Comparison of ENCODE assay signal across 9 cellular contexts in the genomic region with DNA sequence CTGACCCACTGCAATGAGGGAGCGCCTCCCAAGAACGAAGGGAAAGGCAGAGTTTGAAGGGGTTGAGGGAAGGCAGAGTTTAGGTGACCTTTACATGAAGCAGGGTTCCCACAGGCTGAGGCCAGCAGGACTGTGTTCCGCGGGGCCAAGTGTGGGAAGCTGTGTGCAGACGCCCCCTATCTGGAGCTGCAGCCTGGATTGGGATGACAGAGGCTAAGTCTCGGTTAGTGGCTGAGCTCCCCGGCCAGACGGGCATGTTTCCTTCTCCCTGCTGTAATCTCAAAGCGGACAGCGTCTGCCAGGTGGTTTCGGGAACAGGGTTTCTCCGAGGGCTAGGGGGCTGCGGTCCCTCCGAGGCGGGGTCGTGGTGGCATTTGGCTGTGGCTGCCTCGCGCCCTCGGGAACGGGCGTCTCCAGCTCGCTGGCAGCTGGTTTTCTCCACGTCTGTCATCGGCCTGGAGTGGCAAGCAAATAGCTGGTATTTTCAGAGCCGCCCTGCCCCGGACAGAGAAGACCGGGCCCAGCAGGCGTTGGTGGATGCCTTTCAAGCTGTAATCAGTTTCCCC.
DNase-seq lines count a peak whose midpoint lies in the region; ATAC-seq, FAIRE-seq and TF ChIP-seq lines count a peak whose summit lies in the region.
"Had no signal": no experiment of that assay in that cellular context is flagged by ENCODE, and none has a peak within 500 bp of the region (broad histone marks: within the 10 kb centered on the region; RNA-seq: fewer than 3 reads in every experiment).

No MANE protein-coding gene starts in this region.

- TF ChIP-seq CTCF in D721Med (IDR thresholded peaks at IDR 0.05; ENCODE audit: insufficient read depth, missing control alignments) (peak; percentile 66), coronary artery (IDR thresholded peaks at IDR 0.05) (no peak)

- FAIRE-seq in D721Med (lab: Jason Lieb, UNC): no peak

- H3K4me3 ChIP-seq in coronary artery: peak overlapping the region; percentile 92

- H3K27ac ChIP-seq in coronary artery (peak overlapping the region; percentile 98 to 99), layer of hippocampus (ENCODE audit: low read depth, low read length) (peak overlapping the region; percentile 43)

- no peak for DNase-seq in D721Med (ENCODE audit: insufficient read length, low spot score)
- DNase-seq in HuH-7.5 (ENCODE audit: low spot score): peak; percentile 88
- DNase-seq in SKM-1 (lab: John Stamatoyannopoulos, UW; ENCODE audit: unreplicated experiment): peak; percentile 42
- DNase-seq in coronary artery (ENCODE audit: low spot score): no peak
- no peak for DNase-seq in stimulated activated effector memory CD8-positive, alpha-beta T cell treated with anti-CD3 and anti-CD28 coated beads, Interleukin-12 subunit alpha, Interleukin-12 subunit beta, amount 100 ng/mL, for 72 hours (ENCODE audit: low spot score in 2 of 2)
- DNase-seq in GDM1 (lab: John Stamatoyannopoulos, UW): no peak

- peaks cover 30% of the 10 kb centered on the region for H3K4me1 Mint-ChIP-seq in stimulated activated effector memory CD8-positive, alpha-beta T cell treated with anti-CD3 and anti-CD28 coated beads, Interleukin-12 subunit alpha, Interleukin-12 subunit beta, amount 100 ng/mL, for 72 hours

- H3K27ac Mint-ChIP-seq in stimulated activated effector memory CD8-positive, alpha-beta T cell treated with anti-CD3 and anti-CD28 coated beads, Interleukin-12 subunit alpha, Interleukin-12 subunit beta, amount 100 ng/mL, for 72 hours: peak overlapping the region; percentile 78

- peak; percentile 23 for ATAC-seq in GM19438 (IDR thresholded peaks at IDR 0.05; ENCODE audit: low read depth, unreplicated experiment)
- peak; percentile 54 for ATAC-seq in stimulated activated effector memory CD8-positive, alpha-beta T cell treated with anti-CD3 and anti-CD28 coated beads, Interleukin-12 subunit alpha, Interleukin-12 subunit beta, amount 100 ng/mL, for 72 hours

- H3K9me3 Mint-ChIP-seq in stimulated activated effector memory CD8-positive, alpha-beta T cell treated with anti-CD3 and anti-CD28 coated beads, Interleukin-12 subunit alpha, Interleukin-12 subunit beta, amount 100 ng/mL, for 72 hours: no peaks in the 10 kb centered on the region
- H3K9me3 Mint-ChIP-seq: activated naive CD4-positive, alpha-beta T cell treated with anti-CD3 and anti-CD28 coated beads, Interleukin-2, amount 50 U/mL, for 72 hours had no signal

- no peaks in the 10 kb centered on the region for H3K27me3 ChIP-seq in layer of hippocampus (ENCODE audit: control insufficient read depth, insufficient read depth, low read length)

- no peaks in the 10 kb centered on the region for H3K36me3 Mint-ChIP-seq in stimulated activated effector memory CD8-positive, alpha-beta T cell treated with anti-CD3 and anti-CD28 coated beads, Interleukin-12 subunit alpha, Interleukin-12 subunit beta, amount 100 ng/mL, for 72 hours

- peak overlapping the region; percentile 83 for H3K4me3 Mint-ChIP-seq in stimulated activated effector memory CD8-positive, alpha-beta T cell treated with anti-CD3 and anti-CD28 coated beads, Interleukin-12 subunit alpha, Interleukin-12 subunit beta, amount 100 ng/mL, for 72 hours

Comparison
In these comparisons a context has a peak if more than half of its experiments do, and no peak if none do; other contexts are left out.
1. DNase-seq: peak in HuH-7.5 (single experiment) and SKM-1 (single experiment); none in D721Med (single experiment), coronary artery (single experiment), stimulated activated effector memory CD8-positive, alpha-beta T cell treated with anti-CD3 and anti-CD28 coated beads, Interleukin-12 subunit alpha, Interleukin-12 subunit beta, amount 100 ng/mL, for 72 hours (0 of 2) and GDM1 (single experiment).